Comparison of ENCODE assay signal across 20 cellular contexts in genomic region chr7:142620375-142620774, GRCh38.
"Had no signal": no experiment of that assay in that cellular context is flagged by ENCODE, and none has a peak within 500 bp of the region (broad histone marks: within the 10 kb centered on the region; RNA-seq: fewer than 3 reads in every experiment).

No MANE protein-coding gene starts in this region.

- H3K4me1 ChIP-seq: spleen, testis had no signal

- ATAC-seq: body of pancreas; left cardiac atrium; natural killer cell treated with Interleukin-12 subunit alpha and Interleukin-12 subunit beta and Interleukin-15 and Interleukin-18, amount 100 ng/mL, for 72 hours; stimulated activated memory B cell treated with anti-CD40 and anti-IgM and Interleukin-4, amounts not matched to agents 10 μg/mL and 1 μg/mL and 100 μg/mL, for 72 hours had no signal

- FAIRE-seq: colon, endometrium, islet of Langerhans had no signal

- H3K4me3 ChIP-seq: body of pancreas, spleen, testis had no signal

- H3K36me3 ChIP-seq: spleen had no signal

- H3K4me1 Mint-ChIP-seq: stimulated activated memory B cell treated with anti-CD40 and anti-IgM and Interleukin-4, amounts not matched to agents 10 μg/mL and 1 μg/mL and 100 μg/mL, for 72 hours had no signal

- H3K36me3 Mint-ChIP-seq: natural killer cell treated with Interleukin-12 subunit alpha and Interleukin-12 subunit beta and Interleukin-15 and Interleukin-18, amount 100 ng/mL, for 72 hours; stimulated activated memory B cell treated with anti-CD40 and anti-IgM and Interleukin-4, amounts not matched to agents 10 μg/mL and 1 μg/mL and 100 μg/mL, for 72 hours; type B pancreatic cell had no signal

- H3K27me3 ChIP-seq: body of pancreas, testis had no signal

- H3K9me3 Mint-ChIP-seq: activated naive CD8-positive, alpha-beta T cell treated with anti-CD3 and anti-CD28 coated beads, Interleukin-2, amount 10 ng/mL, durations not matched to agents 7 days and 5 days; natural killer cell treated with Interleukin-12 subunit alpha and Interleukin-12 subunit beta and Interleukin-15 and Interleukin-18, amount 100 ng/mL, for 72 hours; stimulated activated memory B cell treated with anti-CD40 and anti-IgM and Interleukin-4, amounts not matched to agents 10 μg/mL and 1 μg/mL and 100 μg/mL, for 72 hours; type B pancreatic cell had no signal

- H3K27ac ChIP-seq: body of pancreas, spleen, testis had no signal

- DNase-seq: activated naive CD8-positive, alpha-beta T cell treated with anti-CD3 and anti-CD28 coated beads, Interleukin-2, amount 10 ng/mL, durations not matched to agents 7 days and 5 days; body of pancreas; erythroblast; foreskin melanocyte; glutamatergic neuron; hippocampal formation; left cardiac atrium; mesendoderm; posterior cingulate gyrus; retina; spleen; stimulated activated CD4-positive, alpha-beta T cell treated with anti-CD3 and anti-CD28 coated beads, Interleukin-4, amount 100 ng/mL, for 4 hours; SW 1271; testis had no signal

- H3K27ac Mint-ChIP-seq: activated naive CD8-positive, alpha-beta T cell treated with anti-CD3 and anti-CD28 coated beads, Interleukin-2, amount 10 ng/mL, durations not matched to agents 7 days and 5 days; natural killer cell treated with Interleukin-12 subunit alpha and Interleukin-12 subunit beta and Interleukin-15 and Interleukin-18, amount 100 ng/mL, for 72 hours; stimulated activated memory B cell treated with anti-CD40 and anti-IgM and Interleukin-4, amounts not matched to agents 10 μg/mL and 1 μg/mL and 100 μg/mL, for 72 hours; type B pancreatic cell had no signal

- H3K4me3 Mint-ChIP-seq: activated naive CD8-positive, alpha-beta T cell treated with anti-CD3 and anti-CD28 coated beads, Interleukin-2, amount 10 ng/mL, durations not matched to agents 7 days and 5 days; natural killer cell treated with Interleukin-12 subunit alpha and Interleukin-12 subunit beta and Interleukin-15 and Interleukin-18, amount 100 ng/mL, for 72 hours; stimulated activated memory B cell treated with anti-CD40 and anti-IgM and Interleukin-4, amounts not matched to agents 10 μg/mL and 1 μg/mL and 100 μg/mL, for 72 hours; type B pancreatic cell had no signal

- H3K9me3 ChIP-seq: body of pancreas, spleen, testis had no signal
